Comparison of ENCODE assay signal across 1 cellular context in the genomic region with DNA sequence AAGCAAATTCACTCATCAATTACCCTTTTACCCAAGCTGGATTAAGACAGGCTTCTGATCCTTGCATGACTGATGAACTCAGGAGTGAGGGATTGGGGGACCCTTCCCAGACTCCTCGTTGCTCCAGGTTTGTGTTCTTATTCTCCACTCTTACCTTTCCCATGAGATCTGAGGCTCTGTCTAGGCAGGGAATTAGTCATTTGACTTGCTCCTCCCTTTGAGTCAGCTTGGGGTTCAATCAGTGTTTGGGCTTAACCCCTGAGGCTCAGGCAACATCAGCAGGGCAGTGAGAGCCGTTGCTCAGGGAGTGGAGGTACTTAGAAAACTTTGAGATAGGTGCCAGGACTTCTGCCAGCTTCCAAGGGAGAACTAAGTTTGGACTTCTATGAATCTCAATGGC.
TF ChIP-seq lines count a peak whose summit lies in the region.

No MANE protein-coding gene starts in this region.

TF ChIP-seq in IMR-90, 13 proteins besides CTCF, POLR2A, EP300 and RAD21 (continued from another document):
- TF ChIP-seq FOS (IDR thresholded peaks at IDR 0.05; ENCODE audit: low read depth, low read length): no peak
